17 cellular contexts compared by ENCODE assay signal in the genomic region with DNA sequence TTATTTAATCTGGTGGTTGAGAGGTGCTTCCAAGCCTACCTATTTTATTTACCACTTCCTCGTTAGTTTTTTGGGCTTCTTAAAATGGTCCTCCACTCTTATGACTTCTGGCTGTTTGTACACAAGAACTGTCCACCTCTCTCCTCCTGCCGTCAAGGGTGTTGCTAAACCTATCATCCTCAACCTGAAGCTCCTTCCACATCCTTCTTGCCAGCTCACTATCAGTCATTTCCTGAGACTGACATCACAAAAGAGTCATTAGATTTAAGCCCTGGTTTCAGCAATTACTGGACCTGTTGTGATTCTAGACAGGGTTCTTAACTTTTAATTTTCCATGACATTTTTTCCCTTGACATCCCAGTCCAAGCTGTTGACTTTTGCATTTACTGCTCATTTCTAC.
DNase-seq lines count a peak whose midpoint lies in the region; ATAC-seq and TF ChIP-seq lines count a peak whose summit lies in the region.
"Had no signal": no experiment of that assay in that cellular context is flagged by ENCODE, and none has a peak within 500 bp of the region (broad histone marks: within the 10 kb centered on the region; RNA-seq: fewer than 3 reads in every experiment).

No MANE protein-coding gene starts in this region.

- H3K4me3 Mint-ChIP-seq in chondrocyte (ENCODE audit: unreplicated experiment) (no peak overlapping the region), Calu3 (ENCODE audit: low read depth, unreplicated experiment) (no peak overlapping the region)
- H3K4me3 Mint-ChIP-seq: immature natural killer cell had no signal

- no peak overlapping the region for H3K27ac Mint-ChIP-seq in chondrocyte (ENCODE audit: unreplicated experiment)
- no peak overlapping the region for H3K27ac Mint-ChIP-seq in Calu3 (ENCODE audit: unreplicated experiment)
- H3K27ac Mint-ChIP-seq: immature natural killer cell had no signal

- no TSS peak for BruUV-seq in Calu3 (replicated peaks; lab: Mats Ljungman, UMichigan)

- H3K4me3 ChIP-seq in fibroblast of mammary gland (ENCODE audit: control insufficient read depth, low read depth, low read length): no peak overlapping the region
- H3K4me3 ChIP-seq: BLaER1 treated with 17β-estradiol and CSF1 and Interleukin-3, amounts not matched to agents 10 nM and 100 nM; right atrium auricular region; SJSA1 had no signal

- peak; percentile 62 for DNase-seq in A172 (ENCODE audit: low spot score)
- peak; percentile 8 for DNase-seq in GM03348 (ENCODE audit: low spot score)
- peak; percentile 71 to 84 for DNase-seq in SW 1271 (lab: John Stamatoyannopoulos, UW)
- DNase-seq in fibroblast of mammary gland (ENCODE audit: low read depth): peak; percentile 73
- no peak for DNase-seq in chondrocyte (ENCODE audit: low spot score)
- no peak for DNase-seq in Calu3
- DNase-seq in 8988T: no peak
- DNase-seq: activated CD4-positive, alpha-beta T cell treated with anti-CD3 and anti-CD28 coated beads for 48 hours; activated gamma-delta T cell; H7; immature natural killer cell; NCI-H1930; NCI-H82 had no signal

- TF ChIP-seq CTCF in fibroblast of mammary gland (conservative IDR thresholded peaks at IDR 0.05; ENCODE audit: control insufficient read depth, insufficient read depth, low read depth, low read length) (no peak), chondrocyte (IDR thresholded peaks at IDR 0.05) (no peak), Calu3 (IDR thresholded peaks at IDR 0.05; ENCODE audit: unreplicated experiment) (no peak)

- H3K36me3 Mint-ChIP-seq in chondrocyte (ENCODE audit: low read depth) (peaks cover 11% of the 10 kb centered on the region), Calu3 (ENCODE audit: insufficient read depth, unreplicated experiment) (peaks cover 3% of the 10 kb centered on the region)

- ATAC-seq in HG03045 (IDR thresholded peaks at IDR 0.05; ENCODE audit: unreplicated experiment): no peak

- no peaks in the 10 kb centered on the region for H3K27me3 Mint-ChIP-seq in chondrocyte (ENCODE audit: low read depth)
- no peaks in the 10 kb centered on the region for H3K27me3 Mint-ChIP-seq in Calu3 (ENCODE audit: unreplicated experiment)

- CTCF ChIA-PET in Calu3 (lab: Charles Lee): no interaction called here

- H3K4me1 Mint-ChIP-seq in chondrocyte (ENCODE audit: low read depth): peaks cover 9% of the 10 kb centered on the region
- no peaks in the 10 kb centered on the region for H3K4me1 Mint-ChIP-seq in Calu3 (ENCODE audit: low read depth, unreplicated experiment)
- H3K4me1 Mint-ChIP-seq: immature natural killer cell had no signal

- H3K9me3 Mint-ChIP-seq in chondrocyte (ENCODE audit: low read depth) (peaks cover 25% of the 10 kb centered on the region), Calu3 (ENCODE audit: low read depth, unreplicated experiment) (peaks cover 2% of the 10 kb centered on the region)

- intact Hi-C loops in Calu3 (cut with micrococcal nuclease; ENCODE audit: unreplicated experiment): no loop called here

Comparison
In these comparisons a context has a peak if more than half of its experiments do, and no peak if none do; other contexts are left out.
1. DNase-seq: peak in A172 (single experiment), GM03348 (single experiment), SW 1271 (2 of 2) and fibroblast of mammary gland (single experiment); none in chondrocyte (single experiment), Calu3 (single experiment) and 8988T (single experiment).